In genomic region chr4:105472871-105473339, GRCh38 we compare ENCODE assay signal across 8 cellular contexts. TPM values are rescaled to one million over a fixed set of nuclear protein-coding genes. Genes with fewer than 3 reads are reported as not detected.
DNase-seq lines count a peak whose midpoint lies in the region; ATAC-seq, FAIRE-seq and TF ChIP-seq lines count a peak whose summit lies in the region.

No MANE protein-coding gene starts in this region.

- H3K36me3 ChIP-seq in sigmoid colon: no peaks in the 10 kb centered on the region

- peak overlapping the region; percentile 57 for H3K27ac Mint-ChIP-seq in glutamatergic neuron (ENCODE audit: unreplicated experiment)

- no peak for TF ChIP-seq EP300 in sigmoid colon (IDR thresholded peaks at IDR 0.05)

- no peaks in the 10 kb centered on the region for H3K9me3 ChIP-seq in sigmoid colon

- H3K4me1 ChIP-seq in sigmoid colon: peaks cover 0 to 39% (median 24%) of the 10 kb centered on the region in 4 donors

- H3K4me3 ChIP-seq in WI38 (ENCODE audit: low read depth, low read length): peak overlapping the region; percentile 93
- H3K4me3 ChIP-seq in sigmoid colon: peak overlapping the region; percentile 73 to 99 (median 88)

- whole genome bisulfite sequencing in sigmoid colon, 2 donors: 3 to 7% methylated on average over 20 of the region's 20 CpGs

- peak overlapping the region; percentile 96 to 100 (median 99) for H3K27ac ChIP-seq in sigmoid colon

- H3K27me3 Mint-ChIP-seq in glutamatergic neuron (ENCODE audit: unreplicated experiment): peaks cover 5% of the 10 kb centered on the region

- intact Hi-C loops in sigmoid colon (cut with DNase I): loop anchor here (5.0 kb wide), 1 partner anchor 234 kb away; the partner anchor contains the start of genes GSTCD and INTS12

- FAIRE-seq in GM12891 (lab: Jason Lieb, UNC) (no peak), RCC 7860 (lab: Jason Lieb, UNC) (no peak)

- H3K9me3 Mint-ChIP-seq in glutamatergic neuron (ENCODE audit: unreplicated experiment): no peaks in the 10 kb centered on the region

- peaks cover 2% of the 10 kb centered on the region for H3K4me1 Mint-ChIP-seq in glutamatergic neuron (ENCODE audit: low read depth, unreplicated experiment)

- DNase-seq in GM12891 (ENCODE audit: insufficient read length, low spot score) (peak; percentile 20), glutamatergic neuron (no peak), sigmoid colon (no peak), RCC 7860 (ENCODE audit: low spot score) (no peak)
- DNase-seq in stimulated activated CD4-positive, alpha-beta T cell treated with anti-CD3 and anti-CD28 coated beads, Interleukin-2, amount 100 ng/mL, for 48 hours: no peak
- no peak for DNase-seq in activated effector memory CD4-positive, alpha-beta T cell treated with Interleukin-2 at 50 U/mL for 16 hours

- ATAC-seq in HG02884 (IDR thresholded peaks at IDR 0.05; ENCODE audit: unreplicated experiment): peak; percentile 8

- H3K36me3 Mint-ChIP-seq in glutamatergic neuron (ENCODE audit: unreplicated experiment): no peaks in the 10 kb centered on the region

- peak overlapping the region; percentile 98 for H3K4me3 Mint-ChIP-seq in glutamatergic neuron (ENCODE audit: unreplicated experiment)

- TF ChIP-seq POLR2A in GM12891 (IDR thresholded peaks at IDR 0.05; ENCODE audit: low read depth, low read length) (0 out of 2 replicates have a peak, but pooled peaks have one; percentile 71), sigmoid colon (IDR thresholded peaks at IDR 0.05) (no peak)

- no peaks in the 10 kb centered on the region for H3K27me3 ChIP-seq in sigmoid colon

- TF ChIP-seq CTCF in WI38 (IDR thresholded peaks at IDR 0.05; ENCODE audit: low read depth, low read length): no peak
- no peak for TF ChIP-seq CTCF in glutamatergic neuron (IDR thresholded peaks at IDR 0.05; ENCODE audit: partially characterized antibody, unreplicated experiment)
- no peak for TF ChIP-seq CTCF in sigmoid colon (IDR thresholded peaks at IDR 0.05)

TF ChIP-seq in GM12891, 5 proteins besides CTCF, POLR2A, EP300 and RAD21:
- peak; percentile 52; the same call in 1 of the 2 replicates for TF ChIP-seq POLR2AphosphoS5 (IDR thresholded peaks at IDR 0.05; ENCODE audit: low read depth, low read length)
- no peak for TF ChIP-seq PAX5 (IDR thresholded peaks at IDR 0.05; ENCODE audit: insufficient read depth, low read length, severe bottlenecking)

RNA-seq across cellular contexts. Expression of gene PPA2, which starts 1.0 kb away (rescaled TPM):
- polyA plus RNA-seq in GM12891 (2012; ENCODE audit: low read depth, missing spikeins): 101 TPM
- total RNA-seq in glutamatergic neuron (ENCODE audit: unreplicated experiment): 27.0 TPM
- 100 to 1,000 TPM in 2 of 4 donors, 10 to 100 TPM in 2; 76.2 to 137 (median 111) TPM for total RNA-seq in sigmoid colon
- 100 to 1,000 TPM in 2 of 3 donors, 10 to 100 TPM in 1; 95.1 to 178 (median 120) TPM for polyA plus RNA-seq in sigmoid colon
